In genomic region chr3:134449277-134449676, GRCh38 we compare ENCODE assay signal across 8 cellular contexts. TPM values are rescaled to one million over a fixed set of nuclear protein-coding genes. Genes with fewer than 3 reads are reported as not detected.
A peak's percentile ranks its signal among the peaks of the same experiment; 100 is the strongest.
DNase-seq lines count a peak whose midpoint lies in the region; ATAC-seq and TF ChIP-seq lines count a peak whose summit lies in the region.

No MANE protein-coding gene starts in this region.

- no peak for TF ChIP-seq POLR2A in gastroesophageal sphincter (IDR thresholded peaks at IDR 0.05)

- no peak for TF ChIP-seq EP300 in gastroesophageal sphincter (IDR thresholded peaks at IDR 0.05)

- H3K9me3 ChIP-seq in gastroesophageal sphincter = peaks cover 0 to 7% (median 0%) of the 10 kb centered on the region in 3 donors

- H3K27me3 ChIP-seq in gastroesophageal sphincter = no peaks in the 10 kb centered on the region

- H3K36me3 ChIP-seq in gastroesophageal sphincter = no peaks in the 10 kb centered on the region

- DNase-seq in stimulated activated CD4-positive, alpha-beta T cell treated with anti-CD3 and anti-CD28 coated beads, Interleukin-15, amount 100 ng/mL, for 24 hours = peak; percentile 12
- DNase-seq in stimulated activated CD4-positive, alpha-beta T cell treated with anti-CD3 and anti-CD28 coated beads, Interleukin-4, amount 100 ng/mL, for 24 hours = no peak
- DNase-seq in RWPE1 (ENCODE audit: low spot score) = peak; percentile 31
- no peak for DNase-seq in retinal pigment epithelial cell (ENCODE audit: low read depth)
- DNase-seq in NCI-H510A (lab: John Stamatoyannopoulos, UW) = no peak
- DNase-seq in NK-92 treated with Interleukin-12 subunit alpha and Interleukin-12 subunit beta, amount 100 ng/mL, for 24 hours (lab: John Stamatoyannopoulos, UW) = no peak

- POLR2A ChIA-PET in RWPE1 (lab: Yijun Ruan, JAX; ENCODE audit: low non-redundant PET) = no interaction called here

- H3K4me1 ChIP-seq in gastroesophageal sphincter = peaks cover 0 to 14% (median 3%) of the 10 kb centered on the region in 3 donors

- ATAC-seq in gastroesophageal sphincter (no peak), GM21447 (IDR thresholded peaks at IDR 0.05; ENCODE audit: unreplicated experiment) (no peak)

- CTCF ChIA-PET in RWPE1 (lab: Yijun Ruan, JAX) = interaction anchor here (0.5 kb wide), 1 partner anchor 755 kb away, joined by 3 read pairs; no protein-coding TSS in a partner anchor

- 46 to 50% methylated on average over 1 of the region's 2 CpGs for WGBS in gastroesophageal sphincter (ENCODE audit: low coverage in 1 of 2), 2 donors

- TF ChIP-seq CTCF in RWPE1 (conservative IDR thresholded peaks at IDR 0.05; ENCODE audit: low read depth) = no peak
- peak in 3 of 4 experiments; percentile 23 to 47 (median 28) for TF ChIP-seq CTCF in gastroesophageal sphincter (IDR thresholded peaks at IDR 0.05)
- peak; percentile 55 for TF ChIP-seq CTCF in retinal pigment epithelial cell (conservative IDR thresholded peaks at IDR 0.05; ENCODE audit: low read depth, low read length)

- H3K4me3 ChIP-seq in gastroesophageal sphincter (no peak overlapping the region), retinal pigment epithelial cell (ENCODE audit: low read length) (no peak overlapping the region)

- no peak overlapping the region for H3K27ac ChIP-seq in RWPE1
- H3K27ac ChIP-seq in gastroesophageal sphincter = no peak overlapping the region

RNA-seq across cellular contexts. Expression of gene ANAPC13, which starts 36.5 kb away (rescaled TPM):
- total RNA-seq in gastroesophageal sphincter = 10 to 100 TPM; 56.4 to 84.7 (median 66.5) TPM

RNA-seq across cellular contexts. Expression of gene CEP63, which starts 36.6 kb away (rescaled TPM):
- total RNA-seq in gastroesophageal sphincter = 10 to 100 TPM; 17.9 to 30.1 (median 25.9) TPM

Comparison
In these comparisons a context has a peak if more than half of its experiments do, and no peak if none do; other contexts are left out.
1. DNase-seq: peak in stimulated activated CD4-positive, alpha-beta T cell treated with anti-CD3 and anti-CD28 coated beads, Interleukin-15, amount 100 ng/mL, for 24 hours (single experiment) and RWPE1 (single experiment); none in stimulated activated CD4-positive, alpha-beta T cell treated with anti-CD3 and anti-CD28 coated beads, Interleukin-4, amount 100 ng/mL, for 24 hours (single experiment), retinal pigment epithelial cell (single experiment), NCI-H510A (single experiment) and NK-92 treated with Interleukin-12 subunit alpha and Interleukin-12 subunit beta, amount 100 ng/mL, for 24 hours (single experiment).